ENCODE assay signal across 1 cellular context in genomic region chr21:33324311-33325221, GRCh38.
TF ChIP-seq lines count a peak whose summit lies in the region.

Gene IFNAR1, plus strand, starts transcription at chr21:33324970. Its CDS starts 86 bp downstream, at chr21:33325056.

TF ChIP-seq in K562, 482 proteins besides CTCF, POLR2A, EP300 and RAD21 (continued from another document and continues in another):
- TF ChIP-seq CUX1 (CRISPR knock-in tag; IDR thresholded peaks at IDR 0.05): no peak
- peak; percentile 90 for TF ChIP-seq GTF2E2 (tag; IDR thresholded peaks at IDR 0.05)
- 0 out of 2 replicates have a peak, but pooled peaks have one; percentile 60 for TF ChIP-seq ZNF436 (CRISPR knock-in tag; IDR thresholded peaks at IDR 0.05)
- TF ChIP-seq CEBPZ (IDR thresholded peaks at IDR 0.05; ENCODE audit: borderline replicate concordance, low read depth, low read length): no peak
- peak; percentile 83 for TF ChIP-seq ZBTB7A (IDR thresholded peaks at IDR 0.05; ENCODE audit: borderline replicate concordance, control insufficient read depth, low read depth, low read length)
- TF ChIP-seq NFE2L1 (tag; IDR thresholded peaks at IDR 0.05; ENCODE audit: borderline replicate concordance, low read depth): no peak
- peak; percentile 63 for TF ChIP-seq ZNF263 (CRISPR knock-in tag; IDR thresholded peaks at IDR 0.05; ENCODE audit: borderline replicate concordance)
- TF ChIP-seq RBFOX2 (IDR thresholded peaks at IDR 0.05; ENCODE audit: low read depth, low read length): peak; percentile 94
- TF ChIP-seq TBL1XR1 (IDR thresholded peaks at IDR 0.05; ENCODE audit: low read length in 2 of 2): 0 out of 4 replicates have a peak, but pooled peaks of 1 of the 2 experiments have one; percentile 34
- TF ChIP-seq ZBTB43 (CRISPR knock-in tag; IDR thresholded peaks at IDR 0.05): 0 out of 2 replicates have a peak, but pooled peaks have one; percentile 44
- peak; percentile 87 for TF ChIP-seq RB1 (IDR thresholded peaks at IDR 0.05; ENCODE audit: low read depth)
- peak; percentile 96 for TF ChIP-seq AFF4 (CRISPR knock-in tag; IDR thresholded peaks at IDR 0.05)
- 0 out of 2 replicates have a peak, but pooled peaks have one; percentile 7 for TF ChIP-seq ATF6 (CRISPR knock-in tag; IDR thresholded peaks at IDR 0.05)
- peak; percentile 92 for TF ChIP-seq PHF21A (IDR thresholded peaks at IDR 0.05; ENCODE audit: borderline replicate concordance, low read depth)
- peak; percentile 99 for TF ChIP-seq POLR2B (IDR thresholded peaks at IDR 0.05; ENCODE audit: low read depth, partially characterized antibody)
- TF ChIP-seq ZNF280A (IDR thresholded peaks at IDR 0.05; ENCODE audit: low read depth, partially characterized antibody): no peak
- peak; percentile 74; the same call in 1 of the 2 replicates for TF ChIP-seq ARID3B (CRISPR knock-in tag; IDR thresholded peaks at IDR 0.05; ENCODE audit: borderline replicate concordance)
- peak; percentile 98 for TF ChIP-seq SPI1 (IDR thresholded peaks at IDR 0.05; ENCODE audit: borderline replicate concordance, low read depth, low read length)
- peak; percentile 84 to 92 for TF ChIP-seq MNT (conservative IDR thresholded peaks at IDR 0.05)
- no peak for TF ChIP-seq ZNF512 (tag; IDR thresholded peaks at IDR 0.05)
- TF ChIP-seq ZKSCAN8 (CRISPR knock-in tag; IDR thresholded peaks at IDR 0.05): no peak
- TF ChIP-seq RCOR1 (IDR thresholded peaks at IDR 0.05; ENCODE audit: borderline replicate concordance in 1 of 2, low read depth in 2 of 2, low read length in 2 of 2): peak in 1 of 2 experiments; percentile 56; a peak in 3 of 4 replicates
- no peak for TF ChIP-seq ZNF780A (CRISPR knock-in tag; IDR thresholded peaks at IDR 0.05)
- TF ChIP-seq ZNF586 (CRISPR knock-in tag; conservative IDR thresholded peaks at IDR 0.05): no peak
- 0 out of 2 replicates have a peak, but pooled peaks have one; percentile 79 for TF ChIP-seq ERF (CRISPR knock-in tag; IDR thresholded peaks at IDR 0.05)
- TF ChIP-seq TCF7L2 (IDR thresholded peaks at IDR 0.05; ENCODE audit: low read depth, low read length): peak; percentile 18; the same call in 1 of the 2 replicates
- TF ChIP-seq OTX1 (CRISPR knock-in tag; IDR thresholded peaks at IDR 0.05): 0 out of 2 replicates have a peak, but pooled peaks have one; percentile 7
